21 cellular contexts compared by ENCODE assay signal in the genomic region with DNA sequence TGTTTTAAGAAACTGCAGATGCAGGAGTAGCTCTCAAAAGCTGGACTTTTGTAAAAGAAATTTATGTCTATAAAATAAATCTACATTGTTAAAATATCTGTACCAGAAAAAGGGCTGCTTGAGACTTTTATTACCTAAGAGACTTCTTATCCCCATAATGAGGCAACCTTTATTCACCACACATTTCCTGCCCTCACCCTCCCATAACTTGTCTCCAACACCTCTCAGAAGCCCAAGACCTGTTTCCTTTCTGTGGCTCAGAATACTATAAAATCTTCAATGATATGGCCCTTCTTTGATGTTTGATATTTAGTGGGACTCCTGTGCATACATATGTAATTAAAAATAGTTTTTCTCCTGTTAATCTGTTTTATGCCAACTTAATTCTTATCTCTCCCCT.
"Had no signal": no experiment of that assay in that cellular context is flagged by ENCODE, and none has a peak within 500 bp of the region (broad histone marks: within the 10 kb centered on the region; RNA-seq: fewer than 3 reads in every experiment).

No MANE protein-coding gene starts in this region.

- ATAC-seq: activated naive CD4-positive, alpha-beta T cell treated with anti-CD3 and anti-CD28 coated beads, Interleukin-2, amount 50 U/mL, for 72 hours; activated T-cell treated with anti-CD3 and anti-CD28 coated beads, Interleukin-2, amount 50 U/mL, for 4 hours; PC-3; WTC11 had no signal

- H3K4me3 ChIP-seq: cardiac muscle cell had no signal

- H3K27ac ChIP-seq: brain microvascular endothelial cell, cardiac muscle cell had no signal

- H3K9me3 Mint-ChIP-seq: T-helper 1 cell treated with Interleukin-12 subunit alpha and Interleukin-12 subunit beta and Interleukin-4 antibody, amounts not matched to agents 30 μg/mL and 1 μg/mL, for 36 hours had no signal

- H3K27ac Mint-ChIP-seq: activated naive CD4-positive, alpha-beta T cell treated with anti-CD3 and anti-CD28 coated beads, Interleukin-2, amount 50 U/mL, for 72 hours; T-helper 1 cell treated with Interleukin-12 subunit alpha and Interleukin-12 subunit beta and Interleukin-4 antibody, amounts not matched to agents 30 μg/mL and 1 μg/mL, for 36 hours; WTC11 had no signal

- H3K36me3 Mint-ChIP-seq: activated naive CD4-positive, alpha-beta T cell treated with anti-CD3 and anti-CD28 coated beads, Interleukin-2, amount 50 U/mL, for 72 hours had no signal

- H3K4me3 Mint-ChIP-seq: activated T-cell treated with anti-CD3 and anti-CD28 coated beads, Interleukin-2, amount 50 U/mL, for 4 hours; T-helper 1 cell treated with Interleukin-12 subunit alpha and Interleukin-12 subunit beta and Interleukin-4 antibody, amounts not matched to agents 30 μg/mL and 1 μg/mL, for 36 hours; WTC11 had no signal

- DNase-seq: activated CD4-positive, alpha-beta T cell treated with anti-CD3 and anti-CD28 coated beads for 48 hours; activated CD4-positive, alpha-beta T cell treated with anti-CD3 and anti-CD28 coated beads, Interleukin-2, amount 50 U/mL, for 4 hours; activated CD4-positive, CD25-positive, alpha-beta regulatory T cell treated with anti-CD3 and anti-CD28 coated beads, Interleukin-2, amount 50 U/mL, for 72 hours; activated CD8-positive, alpha-beta memory T cell treated with anti-CD3 and anti-CD28 coated beads for 24 hours; activated effector memory CD4-positive, alpha-beta T cell treated with anti-CD3 and anti-CD28 coated beads, Interleukin-2, amount 50 U/mL, for 16 hours; activated naive CD4-positive, alpha-beta T cell treated with Interleukin-2 at 50 U/mL for 16 hours; activated T-cell treated with anti-CD3 and anti-CD28 coated beads, Interleukin-2, amount 50 U/mL, for 4 hours; brain microvascular endothelial cell; MM.1S; NCI-H1105 treated with DMSO at 0.1 percent for 48 hours; NCI-H1436 treated with DMSO at 0.1 percent for 48 hours; NCI-H187; NCI-H2081; NCI-H510A treated with DMSO at 0.1 percent for 48 hours; NCI-H69; PC-3; SHP77 had no signal
